1 cellular context compared by ENCODE assay signal in the genomic region with DNA sequence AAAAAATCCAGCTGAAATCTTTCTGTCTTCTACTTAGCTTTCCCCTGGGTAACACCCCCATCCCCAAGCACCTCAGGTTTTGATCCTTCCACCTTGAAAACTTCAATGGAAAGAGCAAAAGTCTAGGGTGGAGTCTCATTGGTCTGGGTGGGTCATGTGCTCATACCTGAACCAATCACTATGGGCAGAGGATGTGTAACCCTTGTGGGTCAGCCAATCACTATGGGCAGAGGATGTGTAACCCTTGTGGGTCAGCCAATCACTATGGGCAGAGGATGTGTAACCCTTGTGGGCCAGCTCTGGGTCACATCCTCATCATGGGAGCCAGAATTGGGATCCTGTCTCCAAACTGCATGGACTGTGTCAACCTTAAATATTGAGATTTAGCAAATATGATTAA.
TF ChIP-seq lines count a peak whose summit lies in the region.

No MANE protein-coding gene starts in this region.

TF ChIP-seq in A549, 52 proteins besides CTCF, POLR2A, EP300 and RAD21:
- TF ChIP-seq, protein P1, sequence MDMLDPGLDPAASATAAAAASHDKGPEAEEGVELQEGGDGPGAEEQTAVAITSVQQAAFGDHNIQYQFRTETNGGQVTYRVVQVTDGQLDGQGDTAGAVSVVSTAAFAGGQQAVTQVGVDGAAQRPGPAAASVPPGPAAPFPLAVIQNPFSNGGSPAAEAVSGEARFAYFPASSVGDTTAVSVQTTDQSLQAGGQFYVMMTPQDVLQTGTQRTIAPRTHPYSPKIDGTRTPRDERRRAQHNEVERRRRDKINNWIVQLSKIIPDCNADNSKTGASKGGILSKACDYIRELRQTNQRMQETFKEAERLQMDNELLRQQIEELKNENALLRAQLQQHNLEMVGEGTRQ (IDR thresholded peaks at IDR 0.05): peak; percentile 73
- TF ChIP-seq HDAC2 (IDR thresholded peaks at IDR 0.05): no peak
